Comparison of ENCODE assay signal across 23 cellular contexts in genomic region chr3:139868773-139869172, GRCh38.
DNase-seq lines count a peak whose midpoint lies in the region; ATAC-seq, FAIRE-seq and TF ChIP-seq lines count a peak whose summit lies in the region.
"Had no signal": no experiment of that assay in that cellular context is flagged by ENCODE, and none has a peak within 500 bp of the region (broad histone marks: within the 10 kb centered on the region; RNA-seq: fewer than 3 reads in every experiment).

No MANE protein-coding gene starts in this region.

- no peaks in the 10 kb centered on the region for H3K4me1 Mint-ChIP-seq in WTC11
- H3K4me1 Mint-ChIP-seq in Caco-2 (ENCODE audit: low read depth, unreplicated experiment), result no peaks in the 10 kb centered on the region
- H3K4me1 Mint-ChIP-seq: CD14-positive monocyte; CD8-positive, alpha-beta memory T cell had no signal

- H3K36me3 Mint-ChIP-seq in WTC11 (no peaks in the 10 kb centered on the region), Caco-2 (ENCODE audit: insufficient read depth, unreplicated experiment) (no peaks in the 10 kb centered on the region)
- H3K36me3 Mint-ChIP-seq: CD14-positive monocyte; CD8-positive, alpha-beta memory T cell had no signal

- H3K27me3 Mint-ChIP-seq in WTC11 (ENCODE audit: low read depth) (no peaks in the 10 kb centered on the region; the same call in 1 of the 2 replicates), Caco-2 (ENCODE audit: insufficient read depth, unreplicated experiment) (peaks cover 3% of the 10 kb centered on the region)

- DNase-seq in DMS53 (lab: John Stamatoyannopoulos, UW) (peak; percentile 47), DMS53 treated with DMSO at 0.1 percent for 48 hours (lab: John Stamatoyannopoulos, UW; ENCODE audit: unreplicated experiment) (no peak), WTC11 (ENCODE audit: low spot score) (no peak), frontal cortex (ENCODE audit: low spot score in 2 of 2) (no peak), Caco-2 (no peak), SIG-M5 (lab: John Stamatoyannopoulos, UW) (no peak)
- DNase-seq in activated CD8-positive, alpha-beta memory T cell treated with anti-CD3 and anti-CD28 coated beads, Interleukin-2, amount 50 U/mL, for 48 hours, result no peak
- DNase-seq: ACHN; AML-193; BE2C; CD4-positive, alpha-beta T cell; CD8-positive, alpha-beta memory T cell; DMS153; DMS79 treated with DMSO at 0.1 percent for 48 hours; GM23248; H7; HCEC 1CT had no signal

- no peaks in the 10 kb centered on the region for H3K36me3 ChIP-seq in Caco-2 (ENCODE audit: control insufficient read depth, insufficient read depth, low read length)
- H3K36me3 ChIP-seq: BE2C; BLaER1 treated with 17β-estradiol and CSF1 and Interleukin-3, amounts not matched to agents 10 nM and 100 nM had no signal

- intact Hi-C loops in Caco-2 (cut with micrococcal nuclease; ENCODE audit: unreplicated experiment), result no loop called here

- no peaks in the 10 kb centered on the region for H3K9me3 ChIP-seq in Caco-2
- H3K9me3 ChIP-seq: A549; BE2C; BLaER1 treated with 17β-estradiol and CSF1 and Interleukin-3, amounts not matched to agents 10 nM and 100 nM had no signal

- H3K27me3 ChIP-seq in Caco-2 (replicated peaks; ENCODE audit: control insufficient read depth, insufficient read depth, low read length), result no peaks in the 10 kb centered on the region
- H3K27me3 ChIP-seq: BLaER1 treated with 17β-estradiol and CSF1 and Interleukin-3, amounts not matched to agents 10 nM and 100 nM had no signal

- no TSS peak for BruUV-seq in Caco-2 (replicated peaks; lab: Mats Ljungman, UMichigan)

- FAIRE-seq in frontal cortex (lab: Jason Lieb, UNC), result peak; percentile 81
- FAIRE-seq: A549, GM12892, H1 had no signal

- TF ChIP-seq CTCF in WTC11 (IDR thresholded peaks at IDR 0.05) (no peak), Caco-2 (IDR thresholded peaks at IDR 0.05; ENCODE audit: insufficient read depth in 1 of 2, low read depth in 1 of 2, low read length in 1 of 2, severe bottlenecking in 1 of 2, unreplicated experiment in 1 of 2) (no peak)

- no peak for ATAC-seq in WTC11
- ATAC-seq in GM19395 (IDR thresholded peaks at IDR 0.05; ENCODE audit: unreplicated experiment), result no peak
- ATAC-seq: A549 had no signal

- POLR2A ChIA-PET in WTC11 (lab: Charles Lee), result no interaction called here
- POLR2A ChIA-PET in Caco-2 (lab: Charles Lee), result no interaction called here

- CTCF ChIA-PET in WTC11 (lab: Charles Lee) (no interaction called here), Caco-2 (lab: Charles Lee) (no interaction called here)

- H3K9me3 Mint-ChIP-seq in WTC11 (peaks cover 5% of the 10 kb centered on the region), Caco-2 (ENCODE audit: unreplicated experiment) (no peaks in the 10 kb centered on the region)

- no peaks in the 10 kb centered on the region for H3K4me1 ChIP-seq in Caco-2
- H3K4me1 ChIP-seq: A549; BE2C; BLaER1 treated with 17β-estradiol and CSF1 and Interleukin-3, amounts not matched to agents 10 nM and 100 nM had no signal

- no peak overlapping the region for H3K4me3 ChIP-seq in Caco-2 (ENCODE audit: low read depth, low read length)
- H3K4me3 ChIP-seq: A549; BLaER1 treated with 17β-estradiol and CSF1 and Interleukin-3, amounts not matched to agents 10 nM and 100 nM; GM23248 had no signal

- H3K27ac Mint-ChIP-seq in WTC11 (no peak overlapping the region), Caco-2 (ENCODE audit: unreplicated experiment) (no peak overlapping the region)
- H3K27ac Mint-ChIP-seq: CD14-positive monocyte; CD4-positive, alpha-beta T cell; CD8-positive, alpha-beta memory T cell had no signal

- H3K4me3 Mint-ChIP-seq in WTC11 (no peak overlapping the region), Caco-2 (ENCODE audit: unreplicated experiment) (no peak overlapping the region)
- H3K4me3 Mint-ChIP-seq: CD14-positive monocyte; CD4-positive, alpha-beta T cell; CD8-positive, alpha-beta memory T cell had no signal

TF ChIP-seq in WTC11, 78 proteins besides CTCF, POLR2A, EP300 and RAD21:
- TF ChIP-seq EMX1 (CRISPR knock-in tag; IDR thresholded peaks at IDR 0.05) (no peak), HMGA2 (CRISPR knock-in tag; IDR thresholded peaks at IDR 0.05) (peak; percentile 86)
